ENCODE assay signal across 1 cellular context in genomic region chr3:16600771-16601538, GRCh38.
TF ChIP-seq lines count a peak whose summit lies in the region.

No MANE protein-coding gene starts in this region.

TF ChIP-seq in Ishikawa, 13 proteins besides CTCF, POLR2A, EP300 and RAD21:
- TF ChIP-seq REST (IDR thresholded peaks at IDR 0.05; ENCODE audit: low read depth): no peak
- TF ChIP-seq TCF12 (IDR thresholded peaks at IDR 0.05; ENCODE audit: low read depth): no peak
- TF ChIP-seq ZBTB7A (IDR thresholded peaks at IDR 0.05; ENCODE audit: low read depth): no peak
- no peak for TF ChIP-seq FOXM1 (IDR thresholded peaks at IDR 0.05; ENCODE audit: borderline replicate concordance, low read depth)
